ENCODE assay signal across 20 cellular contexts in genomic region chr14:100703574-100704220, GRCh38. TPM values are rescaled to one million over a fixed set of nuclear protein-coding genes. Genes with fewer than 3 reads are reported as not detected.
"Had no signal": no experiment of that assay in that cellular context is flagged by ENCODE, and none has a peak within 500 bp of the region (broad histone marks: within the 10 kb centered on the region; RNA-seq: fewer than 3 reads in every experiment).

No MANE protein-coding gene starts in this region.

- H3K4me1 ChIP-seq: ascending aorta had no signal

- H3K27ac ChIP-seq: ascending aorta, esophagus squamous epithelium, thoracic aorta, uterus had no signal

- DNase-seq: activated CD4-positive, CD25-positive, alpha-beta regulatory T cell treated with anti-CD3 and anti-CD28 coated beads, Interleukin-2, amount 50 U/mL, for 72 hours; activated CD8-positive, alpha-beta memory T cell treated with anti-CD3 and anti-CD28 coated beads for 24 hours; activated CD8-positive, alpha-beta memory T cell treated with anti-CD3 and anti-CD28 coated beads, Interleukin-2, amount 50 U/mL, for 48 hours; activated effector memory CD4-positive, alpha-beta T cell treated with Interleukin-2 at 50 U/mL for 16 hours; activated T-cell treated with anti-CD3 and anti-CD28 coated beads, Interleukin-2, amount 50 U/mL, for 48 hours; cerebellar nuclear complex; effector CD4-positive, alpha-beta T cell; esophagus squamous epithelium; nucleus accumbens; stimulated activated naive B cell treated with anti-CD40 and anti-IgM and Interleukin-4, amounts not matched to agents 10 μg/mL and 1 μg/mL and 100 μg/mL, for 72 hours; T1000; uterus had no signal

- H3K4me1 Mint-ChIP-seq: activated naive CD4-positive, alpha-beta T cell treated with anti-CD3 and anti-CD28 coated beads, Interleukin-2, amount 50 U/mL, for 24 hours; stimulated activated naive B cell treated with anti-CD40 and anti-IgM and Interleukin-4, amounts not matched to agents 10 μg/mL and 1 μg/mL and 100 μg/mL, for 72 hours had no signal

- H3K4me3 Mint-ChIP-seq: activated naive CD4-positive, alpha-beta T cell treated with anti-CD3 and anti-CD28 coated beads, Interleukin-2, amount 50 U/mL, for 24 hours; mesothelial cell of epicardium; nephron; stimulated activated naive B cell treated with anti-CD40 and anti-IgM and Interleukin-4, amounts not matched to agents 10 μg/mL and 1 μg/mL and 100 μg/mL, for 72 hours had no signal

- H3K36me3 ChIP-seq: ascending aorta, esophagus squamous epithelium, thoracic aorta, uterus had no signal

- ATAC-seq: stimulated activated naive B cell treated with anti-CD40 and anti-IgM and Interleukin-4, amounts not matched to agents 10 μg/mL and 1 μg/mL and 100 μg/mL, for 72 hours had no signal

- H3K9me3 ChIP-seq: ascending aorta, esophagus squamous epithelium, thoracic aorta, uterus had no signal

- H3K9me3 Mint-ChIP-seq: activated naive CD4-positive, alpha-beta T cell treated with anti-CD3 and anti-CD28 coated beads, Interleukin-2, amount 50 U/mL, for 24 hours; mesothelial cell of epicardium; nephron had no signal

- H3K27me3 ChIP-seq: ascending aorta, uterus had no signal

- H3K36me3 Mint-ChIP-seq: activated naive CD4-positive, alpha-beta T cell treated with anti-CD3 and anti-CD28 coated beads, Interleukin-2, amount 50 U/mL, for 24 hours; mesothelial cell of epicardium; stimulated activated naive B cell treated with anti-CD40 and anti-IgM and Interleukin-4, amounts not matched to agents 10 μg/mL and 1 μg/mL and 100 μg/mL, for 72 hours had no signal

- H3K4me3 ChIP-seq: ascending aorta, esophagus squamous epithelium, lung, thoracic aorta, uterus had no signal

- H3K27ac Mint-ChIP-seq: activated naive CD4-positive, alpha-beta T cell treated with anti-CD3 and anti-CD28 coated beads, Interleukin-2, amount 50 U/mL, for 24 hours; stimulated activated naive B cell treated with anti-CD40 and anti-IgM and Interleukin-4, amounts not matched to agents 10 μg/mL and 1 μg/mL and 100 μg/mL, for 72 hours had no signal

RNA-seq across cellular contexts. Expression of gene DLK1, which starts 23.0 kb away (rescaled TPM):
- total RNA-seq: esophagus squamous epithelium; renal cortical epithelial cell; T-helper 1 cell treated with Interleukin-12 subunit alpha and Interleukin-12 subunit beta and Interleukin-4 antibody, amounts not matched to agents 30 ng/mL and 1 ng/mL, for 36 hours; thoracic aorta had no signal
